ENCODE assay signal across 1 cellular context in genomic region chr22:28034760-28035401, GRCh38.
TF ChIP-seq lines count a peak whose summit lies in the region.

No MANE protein-coding gene starts in this region.

TF ChIP-seq in K562, 482 proteins besides CTCF, POLR2A, EP300 and RAD21 (continued from another document):
- TF ChIP-seq ZNF592 (IDR thresholded peaks at IDR 0.05), result 0 out of 2 replicates have a peak, but pooled peaks have one; percentile 36
- peak; percentile 15 to 42; a peak in 1 of 4 replicates for TF ChIP-seq KDM1A (IDR thresholded peaks at IDR 0.05)
- no peak for TF ChIP-seq SOX6 (IDR thresholded peaks at IDR 0.05)
- TF ChIP-seq HMBOX1 (IDR thresholded peaks at IDR 0.05), result peak; percentile 67
- TF ChIP-seq FOXJ2 (tag; IDR thresholded peaks at IDR 0.05), result no peak
- 0 out of 2 replicates have a peak, but pooled peaks have one; percentile 25 for TF ChIP-seq TCF3 (CRISPR knock-in tag; IDR thresholded peaks at IDR 0.05)
- peak; percentile 68 for TF ChIP-seq PKNOX1 (IDR thresholded peaks at IDR 0.05)
- peak; percentile 70; the same call in 1 of the 2 replicates for TF ChIP-seq LEF1 (IDR thresholded peaks at IDR 0.05)
- TF ChIP-seq HBP1 (CRISPR knock-in tag; IDR thresholded peaks at IDR 0.05), result no peak
- TF ChIP-seq ZBTB2 (IDR thresholded peaks at IDR 0.05), result no peak
- no peak for TF ChIP-seq E2F4 (CRISPR knock-in tag; IDR thresholded peaks at IDR 0.05; ENCODE audit: low read depth)
- TF ChIP-seq TRIM24 (IDR thresholded peaks at IDR 0.05), result 0 out of 4 replicates have a peak, but pooled peaks of 1 of the 2 experiments have one; percentile 25
- TF ChIP-seq ZBTB17 (CRISPR knock-in tag; IDR thresholded peaks at IDR 0.05), result no peak
- TF ChIP-seq PTBP1 (IDR thresholded peaks at IDR 0.05; ENCODE audit: low read depth, low read length), result no peak
- TF ChIP-seq NFIC (IDR thresholded peaks at IDR 0.05), result peak; percentile 91
- no peak for TF ChIP-seq MAZ (CRISPR knock-in tag; conservative IDR thresholded peaks at IDR 0.05 in 1 of 2, IDR thresholded peaks at IDR 0.05 in 1 of 2)
- peak; percentile 50; the same call in 1 of the 2 replicates for TF ChIP-seq DPF2 (IDR thresholded peaks at IDR 0.05)
- peak; percentile 19; the same call in 1 of the 2 replicates for TF ChIP-seq NCOR1 (IDR thresholded peaks at IDR 0.05)
- no peak for TF ChIP-seq HDGF (IDR thresholded peaks at IDR 0.05)
TF ChIP-seq in K562: peak in this region for 14.
